ENCODE assay signal across 12 cellular contexts in the genomic region with DNA sequence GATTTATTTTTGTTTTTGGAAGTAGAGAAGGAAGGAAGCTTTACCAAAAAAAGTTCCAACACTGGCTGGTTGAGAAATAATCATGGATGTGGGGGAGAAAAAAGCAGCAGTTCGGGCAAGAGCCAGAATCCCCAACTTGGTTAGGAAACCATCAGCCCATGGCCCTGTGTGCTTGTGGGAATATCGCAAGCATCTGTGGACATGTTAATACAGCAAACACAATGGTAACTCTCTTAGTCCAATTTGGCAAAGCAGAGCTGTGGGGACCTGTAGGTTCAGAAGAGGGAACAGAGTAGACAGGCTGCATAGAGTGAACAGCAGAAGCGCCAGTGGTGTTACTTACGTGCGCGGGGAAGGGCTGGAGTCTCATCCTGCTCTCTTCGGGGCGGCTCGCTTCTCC. TPM values are rescaled to one million over a fixed set of nuclear protein-coding genes. Genes with fewer than 3 reads are reported as not detected.
DNase-seq lines count a peak whose midpoint lies in the region; ATAC-seq and TF ChIP-seq lines count a peak whose summit lies in the region.
"Had no signal": no experiment of that assay in that cellular context is flagged by ENCODE, and none has a peak within 500 bp of the region (broad histone marks: within the 10 kb centered on the region; RNA-seq: fewer than 3 reads in every experiment).

No MANE protein-coding gene starts in this region.

- no peak overlapping the region for H3K9ac ChIP-seq in endodermal cell (ENCODE audit: extremely low read depth, low read length, poor library complexity, severe bottlenecking)
- no peak overlapping the region for H3K9ac ChIP-seq in MM.1S (ENCODE audit: low read length)

- H3K27ac ChIP-seq in Peyer's patch: peak overlapping the region; percentile 6 to 74 (median 24)
- H3K27ac ChIP-seq in endodermal cell (ENCODE audit: low read depth, low read length): no peak overlapping the region
- H3K27ac ChIP-seq in MM.1S (ENCODE audit: low read length): no peak overlapping the region

- H3K4me1 Mint-ChIP-seq in endodermal cell (peaks cover 24% of the 10 kb centered on the region), nephron progenitor cell (peaks cover 61% of the 10 kb centered on the region)

- H4K20me1 ChIP-seq in MM.1S (ENCODE audit: insufficient read depth, low read length): no peaks in the 10 kb centered on the region

- H3K9me2 ChIP-seq in MM.1S (replicated peaks; ENCODE audit: insufficient read depth, low read length): no peaks in the 10 kb centered on the region

- H3K4me1 ChIP-seq in Peyer's patch: peaks cover 0 to 38% (median 5%) of the 10 kb centered on the region in 4 donors
- peaks cover 4% of the 10 kb centered on the region for H3K4me1 ChIP-seq in endodermal cell (ENCODE audit: control insufficient read depth, insufficient read depth, low read length)
- no peaks in the 10 kb centered on the region for H3K4me1 ChIP-seq in MM.1S (ENCODE audit: low read length)

- H3K9me3 Mint-ChIP-seq in endodermal cell: no peaks in the 10 kb centered on the region
- H3K9me3 Mint-ChIP-seq in nephron progenitor cell: no peaks in the 10 kb centered on the region

- no peak overlapping the region for H2AFZ ChIP-seq in MM.1S (ENCODE audit: low read length)

- TF ChIP-seq CTCF in AG10803 (conservative IDR thresholded peaks at IDR 0.05; ENCODE audit: low read length) (no peak), Peyer's patch (IDR thresholded peaks at IDR 0.05) (no peak), endodermal cell (conservative IDR thresholded peaks at IDR 0.05) (no peak), nephron progenitor cell (IDR thresholded peaks at IDR 0.05) (no peak), MM.1S (IDR thresholded peaks at IDR 0.05; ENCODE audit: low read length) (no peak)

- WGBS in endodermal cell (ENCODE audit: insufficient coverage in 1 of 2, insufficient read length in 1 of 2), 2 experiments: 97 to 100% methylated on average over 6 to 9 of the region's 9 CpGs

- H3K27ac Mint-ChIP-seq in endodermal cell (peak overlapping the region; percentile 61), nephron progenitor cell (peak overlapping the region; percentile 91)

- no peak for TF ChIP-seq POLR2A in Peyer's patch (IDR thresholded peaks at IDR 0.05)

- H3K36me3 Mint-ChIP-seq in endodermal cell (ENCODE audit: low read depth): peaks cover 33% of the 10 kb centered on the region
- peaks cover 28% of the 10 kb centered on the region for H3K36me3 Mint-ChIP-seq in nephron progenitor cell (ENCODE audit: low read depth)

- H3K4me3 ChIP-seq in AG10803 (ENCODE audit: low read length) (no peak overlapping the region), Peyer's patch (no peak overlapping the region), endodermal cell (ENCODE audit: low read length) (no peak overlapping the region), MM.1S (ENCODE audit: low read length) (no peak overlapping the region)
- H3K4me3 ChIP-seq: GM12878 had no signal

- H3K27me3 Mint-ChIP-seq in endodermal cell (ENCODE audit: insufficient read depth) (no peaks in the 10 kb centered on the region), nephron progenitor cell (ENCODE audit: low read depth, poor library complexity) (no peaks in the 10 kb centered on the region)

- H3K36me3 ChIP-seq in Peyer's patch: peaks cover 0 to 56% (median 0%) of the 10 kb centered on the region in 3 donors
- peaks cover 59% of the 10 kb centered on the region for H3K36me3 ChIP-seq in endodermal cell (ENCODE audit: control insufficient read depth, insufficient read depth, low read length)
- H3K36me3 ChIP-seq in MM.1S (replicated peaks; ENCODE audit: insufficient read depth, low read length): no peaks in the 10 kb centered on the region

- H3K79me2 ChIP-seq in MM.1S (ENCODE audit: low read length): no peaks in the 10 kb centered on the region

- DNase-seq in AG10803 (ENCODE audit: low read depth) (peak; percentile 33), Peyer's patch (no peak), endodermal cell (no peak), nephron progenitor cell (no peak), T1000 (lab: John Stamatoyannopoulos, UW) (no peak), MM.1S (no peak)
- DNase-seq: COR-L47; NCI-H526 treated with DMSO at 0.1 percent for 48 hours; stimulated activated CD4-positive, alpha-beta T cell treated with anti-CD3 and anti-CD28 coated beads, Interleukin-2, amount 100 ng/mL, for 24 hours had no signal

- H3K4me3 Mint-ChIP-seq in endodermal cell (no peak overlapping the region), nephron progenitor cell (no peak overlapping the region)

- H3F3A ChIP-seq in MM.1S (ENCODE audit: insufficient read depth, low read length): no peaks in the 10 kb centered on the region

- no peak for ATAC-seq in HG02840 (IDR thresholded peaks at IDR 0.05; ENCODE audit: low FRiP score, unreplicated experiment)
- no peak for ATAC-seq in HG02973 (IDR thresholded peaks at IDR 0.05; ENCODE audit: unreplicated experiment)
- ATAC-seq: GM12878 had no signal

- H3K9me3 ChIP-seq in Peyer's patch: no peaks in the 10 kb centered on the region
- no peaks in the 10 kb centered on the region for H3K9me3 ChIP-seq in endodermal cell (ENCODE audit: control insufficient read depth, low read length)
- no peaks in the 10 kb centered on the region for H3K9me3 ChIP-seq in MM.1S (replicated peaks; ENCODE audit: insufficient read depth, low read length)

- no peak overlapping the region for H3K4me2 ChIP-seq in MM.1S (ENCODE audit: low read depth, low read length)

- H3K27me3 ChIP-seq in Peyer's patch (no peaks in the 10 kb centered on the region), endodermal cell (ENCODE audit: control insufficient read depth, insufficient read depth, low read length, poor library complexity, severe bottlenecking) (no peaks in the 10 kb centered on the region), MM.1S (replicated peaks; ENCODE audit: insufficient read depth, low read length) (no peaks in the 10 kb centered on the region)

RNA-seq across cellular contexts. Expression of a gene that starts 46.8 kb away (rescaled TPM):
- total RNA-seq in Peyer's patch (100 to 1,000 TPM in 1 of 4 donors, 10 to 100 TPM in 3; 23.9 to 120 (median 36.3) TPM), endodermal cell (10 to 100 TPM; 26.1 to 31.9 TPM)
- 19.2 TPM for polyA plus RNA-seq in endodermal cell (2013, experiment 1 of 2)
- 16.8 TPM for polyA plus RNA-seq in endodermal cell (2013, experiment 2 of 2)

RNA-seq across cellular contexts. Expression of a gene that starts 49.3 kb away (rescaled TPM):
- total RNA-seq in Peyer's patch (100 to 1,000 TPM in 1 of 4 donors, 10 to 100 TPM in 3; 55.0 to 107 (median 79.8) TPM), endodermal cell (10 to 100 TPM; 27.0 to 27.9 TPM)
- 20.5 TPM for polyA plus RNA-seq in endodermal cell (2013, experiment 1 of 2)
- 20.9 TPM for polyA plus RNA-seq in endodermal cell (2013, experiment 2 of 2)

RNA-seq across cellular contexts. Expression of a gene that starts 52.3 kb away (rescaled TPM):
- 100 to 1,000 TPM in 1 of 4 donors, 10 to 100 TPM in 3; 81.3 to 124 (median 92.1) TPM for total RNA-seq in Peyer's patch
- total RNA-seq in endodermal cell: 10 to 100 TPM; 33.2 to 44.6 TPM
- polyA plus RNA-seq in endodermal cell (2013, experiment 1 of 2): 24.0 TPM
- 23.1 TPM for polyA plus RNA-seq in endodermal cell (2013, experiment 2 of 2)

Comparison
In these comparisons a context has a peak if more than half of its experiments do, and no peak if none do; other contexts are left out.
1. H3K27ac ChIP-seq: peak in Peyer's patch (4 of 4); none in endodermal cell (single experiment) and MM.1S (single experiment).